In genomic region chr2:75516378-75517122, GRCh38 we compare ENCODE assay signal across 1 cellular context.
TF ChIP-seq lines count a peak whose summit lies in the region.

No MANE protein-coding gene starts in this region.

TF ChIP-seq in HepG2, 621 proteins besides CTCF, POLR2A, EP300 and RAD21 (continued from another document and continues in another):
- TF ChIP-seq NONO (IDR thresholded peaks at IDR 0.05) = no peak
- peak; percentile 65 for TF ChIP-seq NONO (CRISPR knock-in tag; conservative IDR thresholded peaks at IDR 0.05)
- no peak; the same call in 1 of the 2 replicates for TF ChIP-seq TRAFD1 (CRISPR knock-in tag; IDR thresholded peaks at IDR 0.05; ENCODE audit: borderline replicate concordance)
- peak; percentile 97 for TF ChIP-seq THRA (CRISPR knock-in tag; IDR thresholded peaks at IDR 0.05; ENCODE audit: borderline replicate concordance)
- peak; percentile 50; the same call in 1 of the 2 replicates for TF ChIP-seq BHLHE40 (IDR thresholded peaks at IDR 0.05; ENCODE audit: low read length)
- no peak for TF ChIP-seq FOXO4 (CRISPR knock-in tag; conservative IDR thresholded peaks at IDR 0.05)
- TF ChIP-seq CBX5 (CRISPR knock-in tag; IDR thresholded peaks at IDR 0.05; ENCODE audit: borderline replicate concordance) = peak; percentile 88; the same call in 1 of the 2 replicates
- TF ChIP-seq ZNF354B (CRISPR knock-in tag; IDR thresholded peaks at IDR 0.05) = no peak
- TF ChIP-seq PRMT3 (CRISPR knock-in tag; IDR thresholded peaks at IDR 0.05; ENCODE audit: borderline replicate concordance, low read depth) = peak; percentile 88
- peak; percentile 82 for TF ChIP-seq GATAD1 (CRISPR knock-in tag; IDR thresholded peaks at IDR 0.05)
- TF ChIP-seq ZNF335 (CRISPR knock-in tag; IDR thresholded peaks at IDR 0.05) = peak; percentile 85; the same call in 1 of the 2 replicates
- TF ChIP-seq SRF (IDR thresholded peaks at IDR 0.05; ENCODE audit: low read depth, low read length) = 0 out of 2 replicates have a peak, but pooled peaks have one; percentile 10
- TF ChIP-seq SNAPC4 (CRISPR knock-in tag; IDR thresholded peaks at IDR 0.05) = no peak
- TF ChIP-seq SP5 (CRISPR knock-in tag; IDR thresholded peaks at IDR 0.05; ENCODE audit: borderline replicate concordance, low read depth) = peak; percentile 89
- no peak for TF ChIP-seq MXD3 (CRISPR knock-in tag; IDR thresholded peaks at IDR 0.05)
- TF ChIP-seq BORCS8-MEF2B (CRISPR knock-in tag; IDR thresholded peaks at IDR 0.05) = no peak; the same call in 1 of the 2 replicates
- no peak for TF ChIP-seq ZNF512B (CRISPR knock-in tag; IDR thresholded peaks at IDR 0.05; ENCODE audit: borderline replicate concordance)
- TF ChIP-seq ZNF660 (CRISPR knock-in tag; IDR thresholded peaks at IDR 0.05; ENCODE audit: borderline replicate concordance, low read depth) = no peak
- TF ChIP-seq ZNF605 (CRISPR knock-in tag; IDR thresholded peaks at IDR 0.05) = no peak; the same call in none of the 2 replicates
- peak; percentile 94 for TF ChIP-seq MLX (CRISPR knock-in tag; IDR thresholded peaks at IDR 0.05)
- TF ChIP-seq MTA1 (CRISPR knock-in tag; IDR thresholded peaks at IDR 0.05; ENCODE audit: borderline replicate concordance) = no peak
- TF ChIP-seq FOXK2 (IDR thresholded peaks at IDR 0.05) = peak; percentile 94
- peak; percentile 59 for TF ChIP-seq SKI (IDR thresholded peaks at IDR 0.05; ENCODE audit: partially characterized antibody)
- TF ChIP-seq NCOR1 (IDR thresholded peaks at IDR 0.05; ENCODE audit: borderline replicate concordance, low read length) = peak; percentile 85
- TF ChIP-seq GLMP (CRISPR knock-in tag; IDR thresholded peaks at IDR 0.05; ENCODE audit: borderline replicate concordance) = no peak
- TF ChIP-seq TEAD3 (CRISPR knock-in tag; optimal IDR thresholded peaks at IDR 0.05; ENCODE audit: borderline replicate concordance) = peak; percentile 96
- TF ChIP-seq ZNF367 (CRISPR knock-in tag; IDR thresholded peaks at IDR 0.05; ENCODE audit: borderline replicate concordance) = no peak
- peak; percentile 60; the same call in 1 of the 2 replicates for TF ChIP-seq ZNF724P (CRISPR knock-in tag; IDR thresholded peaks at IDR 0.05; ENCODE audit: borderline replicate concordance)
- TF ChIP-seq BATF2 (CRISPR knock-in tag; IDR thresholded peaks at IDR 0.05) = no peak
- TF ChIP-seq THAP11 (CRISPR knock-in tag; IDR thresholded peaks at IDR 0.05) = peak; percentile 86
- peak; percentile 99 for TF ChIP-seq FOXJ3 (CRISPR knock-in tag; IDR thresholded peaks at IDR 0.05; ENCODE audit: borderline replicate concordance)
- no peak for TF ChIP-seq ZSCAN5A (CRISPR knock-in tag; IDR thresholded peaks at IDR 0.05; ENCODE audit: borderline replicate concordance)
- TF ChIP-seq ARNTL (CRISPR knock-in tag; IDR thresholded peaks at IDR 0.05) = peak; percentile 84
- TF ChIP-seq HHEX (CRISPR knock-in tag; IDR thresholded peaks at IDR 0.05) = peak; percentile 86
- TF ChIP-seq ZFAT (CRISPR knock-in tag; conservative IDR thresholded peaks at IDR 0.05) = no peak
- TF ChIP-seq IRX3 (CRISPR knock-in tag; IDR thresholded peaks at IDR 0.05; ENCODE audit: borderline replicate concordance, low read depth) = no peak
- peak; percentile 72; the same call in 1 of the 2 replicates for TF ChIP-seq ZFP1 (CRISPR knock-in tag; IDR thresholded peaks at IDR 0.05)
- TF ChIP-seq PHF8 (CRISPR knock-in tag; IDR thresholded peaks at IDR 0.05) = peak; percentile 41; the same call in 1 of the 2 replicates
- no peak for TF ChIP-seq RFX5 (IDR thresholded peaks at IDR 0.05; ENCODE audit: low read depth, low read length)
- TF ChIP-seq ZNF432 (CRISPR knock-in tag; IDR thresholded peaks at IDR 0.05; ENCODE audit: borderline replicate concordance) = no peak
- no peak; the same call in 1 of the 2 replicates for TF ChIP-seq ZNF768 (CRISPR knock-in tag; IDR thresholded peaks at IDR 0.05)
- peak; percentile 89; the same call in 1 of the 2 replicates for TF ChIP-seq ZNF232 (CRISPR knock-in tag; IDR thresholded peaks at IDR 0.05; ENCODE audit: borderline replicate concordance)
- no peak for TF ChIP-seq ZNF546 (CRISPR knock-in tag; conservative IDR thresholded peaks at IDR 0.05)
